Comparison of ENCODE assay signal across 8 cellular contexts in genomic region chr6:83860347-83860731, GRCh38. TPM values are rescaled to one million over a fixed set of nuclear protein-coding genes. Genes with fewer than 3 reads are reported as not detected.
A peak's percentile ranks its signal among the peaks of the same experiment; 100 is the strongest.
DNase-seq lines count a peak whose midpoint lies in the region; ATAC-seq, FAIRE-seq and TF ChIP-seq lines count a peak whose summit lies in the region.

No MANE protein-coding gene starts in this region.

- DNase-seq in GM12878 (ENCODE audit: low read depth, low spot score) (no peak), NCI-H2029 treated with DMSO at 0.1 percent for 48 hours (lab: John Stamatoyannopoulos, UW) (no peak), RPMI8226 (no peak), frontal cortex (ENCODE audit: low spot score in 2 of 2) (no peak)

- intact Hi-C loops in GM12878 (cut with micrococcal nuclease; ENCODE audit: unreplicated experiment), result no loop called here

- FAIRE-seq in GM12878 (lab: Jason Lieb, UNC) (no peak), frontal cortex (lab: Jason Lieb, UNC) (no peak)

- TF ChIP-seq RAD21 in GM12878 (IDR thresholded peaks at IDR 0.05; ENCODE audit: insufficient read depth, low read depth, low read length), result no peak

- 0% methylated on average over 6 of the region's 6 CpGs for WGBS in GM12878 (ENCODE audit: insufficient coverage, insufficient replicate concordance, low lambda C conversion rate, missing lambda C conversion rate)

- RAD21 ChIA-PET in GM12878 (lab: Charles Lee; ENCODE audit: unreplicated experiment), result interaction anchor here (0.6 to 2.3 kb wide), 7 partner anchors 9 to 562 kb away, joined by 3 to 10 read pairs (median 4); no protein-coding TSS in a partner anchor

- H3K27ac ChIP-seq in C4-2B (peak overlapping the region; percentile 67; the same call in 1 of the 2 replicates), HUES48 (ENCODE audit: low read depth, low read length) (no peak overlapping the region), GM12878 (ENCODE audit: control insufficient read depth, insufficient read depth) (peak overlapping the region; percentile 75), mucosa of rectum (ENCODE audit: low read depth in 2 of 2, low read length in 2 of 2) (peak overlapping the region; percentile 49 to 81)

- no TSS peak for BruUV-seq in GM12878 (replicated peaks; lab: Mats Ljungman, UMichigan)

- H3K9me3 ChIP-seq in HUES48 (ENCODE audit: control insufficient read depth, insufficient read depth, low read length) (no peaks in the 10 kb centered on the region), GM12878 (replicated peaks; ENCODE audit: control insufficient read depth, insufficient read depth, low read length) (no peaks in the 10 kb centered on the region; the same call in 2 of the 3 replicates), mucosa of rectum (ENCODE audit: control insufficient read depth in 2 of 2, low read length in 2 of 2) (no peaks in the 10 kb centered on the region)

- H3K36me3 ChIP-seq in HUES48 (ENCODE audit: control insufficient read depth, insufficient read depth, low read length) (peaks cover 11% of the 10 kb centered on the region), GM12878 (ENCODE audit: control insufficient read depth in 2 of 2, insufficient read depth in 2 of 2, low read length in 1 of 2) (peaks cover 0 to 3% of the 10 kb centered on the region in 2 experiments; a peak in 2 of 4 replicates), mucosa of rectum (ENCODE audit: control insufficient read depth in 2 of 2, insufficient read depth in 2 of 2, low read length in 2 of 2) (peaks cover 2 to 5% of the 10 kb centered on the region in 2 donors)

- peak overlapping the region; percentile 87 for H3K4me2 ChIP-seq in GM12878 (ENCODE audit: control insufficient read depth, insufficient read depth)

- POLR2A ChIA-PET in GM12878 (lab: Charles Lee), result interaction anchor here (0.9 to 2.0 kb wide), 4 partner anchors 10 to 366 kb away, joined by 3 to 9 read pairs (median 4); partner anchors contain the start of gene SNAP91

- ATAC-seq in GM12878 (peak; percentile 22), HG02588 (IDR thresholded peaks at IDR 0.05; ENCODE audit: unreplicated experiment) (no peak)

- peak overlapping the region; percentile 94 for H2AFZ ChIP-seq in GM12878 (ENCODE audit: control insufficient read depth, low read depth, low read length)

- TF ChIP-seq EP300 in GM12878 (IDR thresholded peaks at IDR 0.05; ENCODE audit: borderline replicate concordance in 1 of 2, control insufficient read depth in 1 of 2, low read depth in 2 of 2, low read length in 2 of 2), result no peak

- CTCF ChIA-PET in GM12878 (lab: Yijun Ruan, JAX), result interaction anchor here (0.7 to 1.5 kb wide), 6 partner anchors 13 to 644 kb away, joined by 3 to 6 read pairs (median 4); no protein-coding TSS in a partner anchor

- H4K20me1 ChIP-seq in GM12878 (ENCODE audit: control insufficient read depth, insufficient read depth), result no peaks in the 10 kb centered on the region

- in situ Hi-C loops in GM12878 (cut with MboI), result no loop called here

- peak overlapping the region; percentile 63; the same call in 1 of the 2 replicates for H3K9ac ChIP-seq in HUES48 (ENCODE audit: low read depth, low read length)
- H3K9ac ChIP-seq in GM12878 (ENCODE audit: control insufficient read depth, insufficient read depth, low read length), result peak overlapping the region; percentile 89
- peak overlapping the region; percentile 71 to 83 for H3K9ac ChIP-seq in mucosa of rectum (ENCODE audit: low read depth in 1 of 2, low read length in 2 of 2)

- H3K27me3 ChIP-seq in HUES48 (ENCODE audit: control insufficient read depth, insufficient read depth, low read length) (peaks cover 9% of the 10 kb centered on the region), GM12878 (replicated peaks in 1 of 2; ENCODE audit: control insufficient read depth in 2 of 2, insufficient read depth in 2 of 2, low read length in 1 of 2) (0 out of 4 replicates have a peak, but pooled peaks cover 0 to 4% of the 10 kb centered on the region in 2 experiments), mucosa of rectum (ENCODE audit: control insufficient read depth in 2 of 2, insufficient read depth in 2 of 2, low read length in 2 of 2) (peaks cover 2 to 4% of the 10 kb centered on the region in 2 donors)

- no peak for TF ChIP-seq CTCF in C4-2B (conservative IDR thresholded peaks at IDR 0.05)
- no peak for TF ChIP-seq CTCF in GM12878 (IDR thresholded peaks at IDR 0.05 in 2 of 3, conservative IDR thresholded peaks at IDR 0.05 in 1 of 3; ENCODE audit: control insufficient read depth in 2 of 3, extremely low read depth in 1 of 3, insufficient read depth in 1 of 3, low read depth in 3 of 3, low read length in 3 of 3)

- H3K4me1 ChIP-seq in HUES48 (ENCODE audit: control insufficient read depth, insufficient read depth, low read length) (peaks cover 15% of the 10 kb centered on the region; the same call in 1 of the 2 replicates), GM12878 (ENCODE audit: control insufficient read depth, insufficient read depth, low read length) (peaks cover 5% of the 10 kb centered on the region; the same call in 1 of the 2 replicates), mucosa of rectum (ENCODE audit: control insufficient read depth in 2 of 2, insufficient read depth in 2 of 2, low read length in 2 of 2) (peaks cover 7 to 8% of the 10 kb centered on the region in 2 donors)

- no peak for TF ChIP-seq POLR2A in GM12878 (IDR thresholded peaks at IDR 0.05; ENCODE audit: low read depth, low read length)

- H3K4me3 ChIP-seq in HUES48 (ENCODE audit: low read depth, low read length) (peak overlapping the region; percentile 84), GM12878 (peak overlapping the region; percentile 83), mucosa of rectum (ENCODE audit: low read length in 2 of 2) (peak overlapping the region; percentile 81 to 99)

- SMC1A ChIA-PET in GM12878 (lab: Charles Lee; ENCODE audit: uncharacterized antibody, unreplicated experiment), result interaction anchor here (1.0 to 1.9 kb wide), 6 partner anchors 9 to 367 kb away, joined by 3 to 8 read pairs (median 4); partner anchors contain the start of gene CEP162

- H3K79me2 ChIP-seq in GM12878 (ENCODE audit: control insufficient read depth, insufficient read depth, low read length), result peaks cover 41% of the 10 kb centered on the region

TF ChIP-seq in GM12878, 131 proteins besides CTCF, POLR2A, EP300 and RAD21:
- TF ChIP-seq BMI1 (IDR thresholded peaks at IDR 0.05; ENCODE audit: borderline replicate concordance), result 0 out of 2 replicates have a peak, but pooled peaks have one; percentile 7
- no peak for TF ChIP-seq KAT2A (conservative IDR thresholded peaks at IDR 0.05; ENCODE audit: control insufficient read depth, low read depth, low read length)

RNA-seq across cellular contexts. Expression of gene CYB5R4, which starts 0.8 kb away (rescaled TPM):
- total RNA-seq in GM12878 (2013; cell fraction: nucleolus; rRNA removed), result 23.2 and 27.3 TPM in 2 replicates
- 23.3 and 27.6 TPM in 2 replicates for total RNA-seq in GM12878 (2014; rRNA removed)
- total RNA-seq in GM12878 (2014; rRNA removed; fragmentation: Illumina TruSeq; extraction: Trizol), result 19.1 and 23.7 TPM in 2 replicates
- 33.2 and 36.9 TPM in 2 replicates for total RNA-seq in GM12878 (2021)
- polyA plus RNA-seq in GM12878 (2011; ENCODE audit: low read depth), result 6.2 TPM
- 33.7 and 59.6 TPM in 2 replicates for polyA plus RNA-seq in GM12878 (2011; rRNA removed)
- polyA plus RNA-seq in GM12878 (2011; cell fraction: cytosol; rRNA removed), result 8.1 and 8.2 TPM in 2 replicates
- polyA plus RNA-seq in GM12878 (2011; cell fraction: nucleus; rRNA removed), result 7.0 and 9.9 TPM in 2 replicates
- polyA plus RNA-seq in GM12878 (2012), result 13.5 and 18.9 TPM in 2 replicates
- polyA plus RNA-seq in GM12878 (2014; fragmentation: Illumina TruSeq; extraction: Trizol), result 24.6 and 32.5 TPM in 2 replicates
- polyA plus RNA-seq in GM12878 (2014; fragmentation: Nextera tagmentation; extraction: Ambion mirVana), result 10 to 100 TPM; 13.4 to 16.9 TPM
- 28.2 and 30.4 TPM in 2 replicates for polyA plus RNA-seq in GM12878 (2014; rRNA removed)
- 10 to 100 TPM; 57.2 to 61.1 TPM for polyA plus RNA-seq in GM12878 (2016; fragmentation: Nextera tagmentation; extraction: Ambion mirVana)
- polyA minus RNA-seq in GM12878 (2011; rRNA and poly(A)+ RNA removed), result 10.0 and 10.9 TPM in 2 replicates
- polyA minus RNA-seq in GM12878 (2011; cell fraction: cytosol; rRNA and poly(A)+ RNA removed), result 10.7 and 10.8 TPM in 2 replicates
- 13.4 and 20.0 TPM in 2 replicates for polyA minus RNA-seq in GM12878 (2011; cell fraction: nucleus; rRNA and poly(A)+ RNA removed)
- total RNA-seq in frontal cortex, result 6.9 TPM

RNA-seq across cellular contexts. Expression of gene RIPPLY2, which starts 7.2 kb away (rescaled TPM):
- total RNA-seq in GM12878 (2013; cell fraction: nucleolus; rRNA removed), result not detected in 2 replicates
- 0.33 and 0.51 TPM in 2 replicates for total RNA-seq in GM12878 (2014; rRNA removed)
- 0.18 TPM in 1 of 2 replicates, not detected in the other for total RNA-seq in GM12878 (2014; rRNA removed; fragmentation: Illumina TruSeq; extraction: Trizol)
- 0.77 TPM in 1 of 2 replicates, not detected in the other for total RNA-seq in GM12878 (2021)
- not detected for polyA plus RNA-seq in GM12878 (2011; ENCODE audit: low read depth)
- 0.01 TPM in 1 of 2 replicates, not detected in the other for polyA plus RNA-seq in GM12878 (2011; rRNA removed)
- not detected in 2 replicates for polyA plus RNA-seq in GM12878 (2011; cell fraction: cytosol; rRNA removed)
- 0.03 TPM in 2 replicates for polyA plus RNA-seq in GM12878 (2011; cell fraction: nucleus; rRNA removed)
- polyA plus RNA-seq in GM12878 (2012), result not detected in 2 replicates
- 0.09 TPM in 1 of 2 replicates, not detected in the other for polyA plus RNA-seq in GM12878 (2014; fragmentation: Illumina TruSeq; extraction: Trizol)
- polyA plus RNA-seq in GM12878 (2014; fragmentation: Nextera tagmentation; extraction: Ambion mirVana), result not detected
- polyA plus RNA-seq in GM12878 (2014; rRNA removed), result 0.17 TPM in 1 of 2 replicates, not detected in the other
- not detected for polyA plus RNA-seq in GM12878 (2016; fragmentation: Nextera tagmentation; extraction: Ambion mirVana)
- not detected in 2 replicates for polyA minus RNA-seq in GM12878 (2011; rRNA and poly(A)+ RNA removed)
- polyA minus RNA-seq in GM12878 (2011; cell fraction: cytosol; rRNA and poly(A)+ RNA removed), result not detected in 2 replicates
- not detected in 2 replicates for polyA minus RNA-seq in GM12878 (2011; cell fraction: nucleus; rRNA and poly(A)+ RNA removed)
- total RNA-seq in frontal cortex, result 21.6 TPM

Comparison
In these comparisons a context has a peak if more than half of its experiments do, and no peak if none do; other contexts are left out.
1. RNA of gene RIPPLY2, which starts 7.2 kb away (total RNA-seq): 21.6 TPM in frontal cortex (single experiment); 0.18 to 0.77 TPM in GM12878; every median in the first group is over 10 times any median in the second.
2. Peak in every context shown above with its lines, with median percentiles within 50 percentile points of each other: H3K4me3 ChIP-seq and H3K9ac ChIP-seq.